ENCODE assay signal across 22 cellular contexts in the genomic region with DNA sequence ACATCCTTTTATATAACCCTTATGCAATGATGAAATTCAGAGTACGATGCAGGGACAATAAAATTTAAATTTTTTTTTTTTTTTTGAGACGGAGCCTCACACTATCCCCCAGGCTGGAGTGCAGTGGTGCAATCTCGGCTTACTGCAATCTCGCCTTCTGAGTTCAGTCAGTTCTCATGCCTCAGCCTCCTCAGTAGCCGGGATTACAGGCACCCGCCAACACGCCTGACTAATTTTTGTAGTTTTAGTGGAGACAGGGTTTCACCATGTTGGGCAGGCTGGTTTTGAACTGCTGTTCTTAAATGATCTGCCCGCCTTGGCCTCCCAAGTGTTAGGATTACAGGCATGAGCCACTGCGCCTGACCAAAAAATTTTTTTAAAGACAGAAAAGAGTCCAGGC. TPM values are rescaled to one million over a fixed set of nuclear protein-coding genes. Genes with fewer than 3 reads are reported as not detected.
"Had no signal": no experiment of that assay in that cellular context is flagged by ENCODE, and none has a peak within 500 bp of the region (broad histone marks: within the 10 kb centered on the region; RNA-seq: fewer than 3 reads in every experiment).

No MANE protein-coding gene starts in this region.

- H3K27me3 Mint-ChIP-seq: activated CD4-positive, alpha-beta T cell treated with anti-CD3 and anti-CD28 coated beads, Interleukin-2, amount 10 ng/mL, durations not matched to agents 24 days and 14 days; activated naive CD4-positive, alpha-beta T cell treated with anti-CD3 and anti-CD28 coated beads, Interleukin-2, amount 10 ng/mL, durations not matched to agents 7 days and 5 days; activated naive CD8-positive, alpha-beta T cell treated with anti-CD3 and anti-CD28 coated beads, Interleukin-2, amount 10 ng/mL, durations not matched to agents 7 days and 5 days; activated T-cell treated with anti-CD3 and anti-CD28 coated beads, Interleukin-2, amount 50 U/mL, for 24 hours; brain had no signal

- H3K27ac Mint-ChIP-seq: activated CD4-positive, alpha-beta T cell treated with anti-CD3 and anti-CD28 coated beads, Interleukin-2, amount 10 ng/mL, durations not matched to agents 24 days and 14 days; activated naive CD4-positive, alpha-beta T cell treated with anti-CD3 and anti-CD28 coated beads, Interleukin-2, amount 10 ng/mL, durations not matched to agents 7 days and 5 days; activated naive CD4-positive, alpha-beta T cell treated with anti-CD3 and anti-CD28 coated beads, Interleukin-2, amount 50 U/mL, for 72 hours; activated naive CD8-positive, alpha-beta T cell treated with anti-CD3 and anti-CD28 coated beads, Interleukin-2, amount 10 ng/mL, durations not matched to agents 7 days and 5 days; activated T-cell treated with anti-CD3 and anti-CD28 coated beads, Interleukin-2, amount 50 U/mL, for 24 hours; activated T-cell treated with anti-CD3 and anti-CD28 coated beads, Interleukin-2, amount 50 U/mL, for 72 hours; brain; endodermal cell had no signal

- H3K9me3 Mint-ChIP-seq: activated CD4-positive, alpha-beta T cell treated with anti-CD3 and anti-CD28 coated beads, Interleukin-2, amount 10 ng/mL, durations not matched to agents 24 days and 14 days; activated naive CD4-positive, alpha-beta T cell treated with anti-CD3 and anti-CD28 coated beads, Interleukin-2, amount 10 ng/mL, durations not matched to agents 7 days and 5 days; activated naive CD4-positive, alpha-beta T cell treated with anti-CD3 and anti-CD28 coated beads, Interleukin-2, amount 50 U/mL, for 72 hours; activated naive CD8-positive, alpha-beta T cell treated with anti-CD3 and anti-CD28 coated beads, Interleukin-2, amount 10 ng/mL, durations not matched to agents 7 days and 5 days; activated T-cell treated with anti-CD3 and anti-CD28 coated beads, Interleukin-2, amount 50 U/mL, for 24 hours; activated T-cell treated with anti-CD3 and anti-CD28 coated beads, Interleukin-2, amount 50 U/mL, for 72 hours; brain; endodermal cell had no signal

- H3K4me1 Mint-ChIP-seq: brain, endodermal cell had no signal

- DNase-seq: activated CD4-positive, alpha-beta T cell treated with anti-CD3 and anti-CD28 coated beads, Interleukin-2, amount 10 ng/mL, durations not matched to agents 24 days and 14 days; activated CD4-positive, CD25-positive, alpha-beta regulatory T cell; activated CD4-positive, CD25-positive, alpha-beta regulatory T cell treated with anti-CD3 and anti-CD28 coated beads, Interleukin-2, amount 50 U/mL, for 72 hours; activated CD8-positive, alpha-beta memory T cell treated with anti-CD3 and anti-CD28 coated beads, Interleukin-2, amount 50 U/mL, for 48 hours; activated effector memory CD4-positive, alpha-beta T cell treated with Interleukin-2 at 50 U/mL for 16 hours; activated gamma-delta T cell treated with Interleukin-2 at 50 U/mL for 16 hours; activated naive CD4-positive, alpha-beta T cell treated with anti-CD3 and anti-CD28 coated beads, Interleukin-2, amount 10 ng/mL, durations not matched to agents 7 days and 5 days; activated naive CD8-positive, alpha-beta T cell treated with anti-CD3 and anti-CD28 coated beads, Interleukin-2, amount 10 ng/mL, durations not matched to agents 7 days and 5 days; activated T-cell treated with anti-CD3 and anti-CD28 coated beads for 4 hours; activated T-cell treated with anti-CD3 and anti-CD28 coated beads, Interleukin-2, amount 50 U/mL, for 24 hours; central memory CD4-positive, alpha-beta T cell; cerebellar nuclear complex; colonic mucosa; effector memory CD4-positive, alpha-beta T cell; endodermal cell; foreskin fibroblast; head of caudate nucleus had no signal

- H3K4me3 Mint-ChIP-seq: activated CD4-positive, alpha-beta T cell treated with anti-CD3 and anti-CD28 coated beads, Interleukin-2, amount 10 ng/mL, durations not matched to agents 24 days and 14 days; activated naive CD4-positive, alpha-beta T cell treated with anti-CD3 and anti-CD28 coated beads, Interleukin-2, amount 10 ng/mL, durations not matched to agents 7 days and 5 days; activated naive CD8-positive, alpha-beta T cell treated with anti-CD3 and anti-CD28 coated beads, Interleukin-2, amount 10 ng/mL, durations not matched to agents 7 days and 5 days; activated T-cell treated with anti-CD3 and anti-CD28 coated beads, Interleukin-2, amount 50 U/mL, for 24 hours; activated T-cell treated with anti-CD3 and anti-CD28 coated beads, Interleukin-2, amount 50 U/mL, for 72 hours; brain; endodermal cell had no signal

- ATAC-seq: activated naive CD4-positive, alpha-beta T cell treated with anti-CD3 and anti-CD28 coated beads, Interleukin-2, amount 50 U/mL, for 72 hours; esophagus mucosa had no signal

RNA-seq across cellular contexts. Expression of a gene that starts 24.6 kb away (rescaled TPM):
- total RNA-seq: cardiac muscle cell had no signal
